In the genomic region with DNA sequence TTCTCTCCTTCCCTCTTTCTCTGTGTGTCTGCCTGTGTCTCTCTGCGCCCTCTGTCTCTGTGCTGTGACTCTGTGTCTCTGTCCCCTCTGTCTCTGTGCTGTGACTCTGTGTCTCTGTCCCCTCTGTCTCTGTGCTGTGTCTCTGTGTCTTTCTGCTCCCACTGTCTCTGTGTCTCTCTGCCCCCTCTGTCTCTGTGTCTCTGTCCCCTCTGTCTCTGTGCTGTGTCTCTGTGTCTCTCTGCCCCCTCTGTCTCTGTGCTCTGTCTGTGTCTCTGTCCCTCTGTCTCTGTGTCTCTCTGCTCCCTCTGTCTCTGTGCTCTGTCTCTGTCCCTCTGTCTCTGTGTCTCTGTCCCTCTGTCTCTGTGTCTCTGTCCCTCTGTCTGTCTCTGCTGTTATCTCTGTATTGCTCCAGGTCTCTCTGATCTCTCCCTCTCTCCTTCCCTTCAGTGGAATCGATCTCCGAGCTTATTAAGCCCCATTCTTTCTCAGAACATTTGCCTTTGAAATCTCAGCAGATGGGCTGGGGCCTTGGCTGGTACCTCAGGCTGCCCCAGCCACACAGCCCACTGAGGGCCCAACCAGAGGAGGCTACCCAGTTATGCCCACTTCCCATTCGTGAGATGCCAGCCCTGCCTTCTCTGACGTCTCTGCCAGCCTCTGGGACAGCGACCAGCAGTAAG, we compare ENCODE assay signal across 26 cellular contexts. TPM values are rescaled to one million over a fixed set of nuclear protein-coding genes. Genes with fewer than 3 reads are reported as not detected.
"Had no signal": no experiment of that assay in that cellular context is flagged by ENCODE, and none has a peak within 500 bp of the region (broad histone marks: within the 10 kb centered on the region; RNA-seq: fewer than 3 reads in every experiment).

No MANE protein-coding gene starts in this region.

- ATAC-seq: esophagus mucosa; heart left ventricle; natural killer cell; psoas muscle; sciatic nerve; stimulated activated memory B cell treated with anti-CD40 and anti-IgM and Interleukin-4, amounts not matched to agents 10 μg/mL and 1 μg/mL and 100 μg/mL, for 72 hours had no signal

- H2AFZ ChIP-seq: parathyroid adenoma had no signal

- H3K27ac ChIP-seq: coronary artery, dorsolateral prefrontal cortex, heart left ventricle, parathyroid adenoma, psoas muscle, spleen, tibial artery, upper lobe of left lung, uterus had no signal

- H3K4me3 Mint-ChIP-seq: natural killer cell; neural crest cell; stimulated activated memory B cell treated with anti-CD40 and anti-IgM and Interleukin-4, amounts not matched to agents 10 μg/mL and 1 μg/mL and 100 μg/mL, for 72 hours; stimulated activated naive CD8-positive, alpha-beta T cell treated with anti-CD3 and anti-CD28 coated beads, Interleukin-15, Interleukin-2, amounts not matched to agents 100 ng/mL and 50 ng/mL, for 24 hours had no signal

- H3K4me3 ChIP-seq: coronary artery, dorsolateral prefrontal cortex, heart left ventricle, psoas muscle, spleen, tibial artery, upper lobe of left lung, uterus had no signal

- H3K27ac Mint-ChIP-seq: natural killer cell; stimulated activated memory B cell treated with anti-CD40 and anti-IgM and Interleukin-4, amounts not matched to agents 10 μg/mL and 1 μg/mL and 100 μg/mL, for 72 hours; stimulated activated naive CD8-positive, alpha-beta T cell treated with anti-CD3 and anti-CD28 coated beads, Interleukin-15, Interleukin-2, amounts not matched to agents 100 ng/mL and 50 ng/mL, for 24 hours had no signal

- DNase-seq: dorsolateral prefrontal cortex; effector CD8-positive, alpha-beta T cell; hippocampal formation; kidney glomerular epithelial cell; natural killer cell; occipital lobe; psoas muscle; spleen; stimulated activated CD4-positive, alpha-beta T cell treated with anti-CD3 and anti-CD28 coated beads, Interleukin-15, amount 100 ng/mL, for 24 hours; stimulated activated CD4-positive, alpha-beta T cell treated with anti-CD3 and anti-CD28 coated beads, Interleukin-1b, Interleukin-23, amount 100 ng/mL, for 48 hours; stimulated activated CD4-positive, alpha-beta T cell treated with anti-CD3 and anti-CD28 coated beads, Interleukin-4, amount 100 ng/mL, for 24 hours; tibial artery; upper lobe of left lung; uterus had no signal

- H3K36me3 Mint-ChIP-seq: natural killer cell; stimulated activated memory B cell treated with anti-CD40 and anti-IgM and Interleukin-4, amounts not matched to agents 10 μg/mL and 1 μg/mL and 100 μg/mL, for 72 hours had no signal

- H3K9ac ChIP-seq: parathyroid adenoma had no signal

- H3K4me1 Mint-ChIP-seq: stimulated activated memory B cell treated with anti-CD40 and anti-IgM and Interleukin-4, amounts not matched to agents 10 μg/mL and 1 μg/mL and 100 μg/mL, for 72 hours had no signal

- H3K79me2 ChIP-seq: parathyroid adenoma had no signal

- FAIRE-seq: frontal cortex, islet of Langerhans had no signal

- H3K9me3 ChIP-seq: heart left ventricle, psoas muscle, spleen, tibial artery, upper lobe of left lung, uterus had no signal

- H3K9me3 Mint-ChIP-seq: natural killer cell; neural crest cell; stimulated activated naive CD8-positive, alpha-beta T cell treated with anti-CD3 and anti-CD28 coated beads, Interleukin-15, Interleukin-2, amounts not matched to agents 100 ng/mL and 50 ng/mL, for 24 hours had no signal

- H3K27me3 ChIP-seq: upper lobe of left lung, uterus had no signal

- H3K36me3 ChIP-seq: heart left ventricle, spleen, tibial artery, upper lobe of left lung, uterus had no signal

- H3K4me1 ChIP-seq: parathyroid adenoma, psoas muscle, spleen, tibial artery, upper lobe of left lung, uterus had no signal

RNA-seq across cellular contexts. Expression of a gene that starts 33.4 kb away (rescaled TPM):
- total RNA-seq: glomerular endothelial cell, natural killer cell, psoas muscle, sciatic nerve, skeletal muscle tissue had no signal

RNA-seq across cellular contexts. Expression of a gene that starts 36.6 kb away (rescaled TPM):
- total RNA-seq: natural killer cell had no signal
